In the genomic region with DNA sequence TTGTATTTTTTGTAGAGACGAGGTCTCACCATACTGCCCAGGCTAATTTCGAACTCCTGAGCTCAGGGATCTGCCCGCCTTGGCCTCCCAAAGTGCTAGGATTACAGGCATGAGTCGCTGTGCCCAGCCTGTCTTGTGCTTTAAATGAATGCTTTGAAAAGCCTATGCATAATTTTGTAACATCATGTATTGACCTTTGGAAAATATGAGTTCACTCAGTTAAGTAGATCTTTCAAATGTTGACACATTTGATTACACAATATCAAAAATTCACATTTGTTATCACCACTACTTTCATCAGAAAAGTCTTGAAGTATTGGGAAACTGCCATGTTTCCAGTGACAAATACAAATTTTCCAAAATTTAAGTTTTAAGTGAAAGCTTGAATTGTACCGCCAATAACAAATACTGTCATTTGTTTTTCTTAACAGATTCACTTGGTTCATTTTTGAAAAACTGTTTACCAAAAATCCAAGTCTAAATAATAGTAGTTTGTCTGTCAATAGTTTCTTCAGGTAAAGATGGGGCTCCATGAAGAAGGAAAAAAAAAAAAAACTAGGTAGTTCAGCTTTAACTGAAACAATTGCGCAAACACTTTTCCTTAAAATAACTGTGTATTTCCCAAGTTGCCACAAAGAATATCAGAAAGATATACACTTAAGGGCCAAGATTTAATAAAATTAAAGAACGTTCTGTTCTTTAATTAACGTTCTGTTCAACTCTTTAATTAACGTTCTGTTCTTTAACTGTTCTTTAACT, we compare ENCODE assay signal across 23 cellular contexts.
DNase-seq lines count a peak whose midpoint lies in the region; ATAC-seq, FAIRE-seq and TF ChIP-seq lines count a peak whose summit lies in the region.
"Had no signal": no experiment of that assay in that cellular context is flagged by ENCODE, and none has a peak within 500 bp of the region (broad histone marks: within the 10 kb centered on the region; RNA-seq: fewer than 3 reads in every experiment).

No MANE protein-coding gene starts in this region.

- intact Hi-C loops in right lobe of liver (cut with DNase I), result no loop called here

- H3K36me3 ChIP-seq in bronchial epithelial cell (ENCODE audit: control insufficient read depth, insufficient read depth, low read length), result no peaks in the 10 kb centered on the region
- H3K36me3 ChIP-seq in right lobe of liver, result no peaks in the 10 kb centered on the region
- H3K36me3 ChIP-seq in SJCRH30, result no peaks in the 10 kb centered on the region
- H3K36me3 ChIP-seq: esophagus squamous epithelium, gastroesophageal sphincter had no signal

- WGBS in right lobe of liver (ENCODE audit: insufficient coverage, low coverage, low lambda C conversion rate, missing lambda C conversion rate), result 57% methylated on average over 9 of the region's 9 CpGs

- H3K4me3 ChIP-seq in bronchial epithelial cell (ENCODE audit: low read depth, low read length) (no peak overlapping the region), right lobe of liver (no peak overlapping the region), SJCRH30 (no peak overlapping the region)
- H3K4me3 ChIP-seq: esophagus squamous epithelium, gastroesophageal sphincter had no signal

- no peak for FAIRE-seq in bronchial epithelial cell (lab: Jason Lieb, UNC)

- H3K4me1 ChIP-seq in right lobe of liver, result peaks cover 0 to 11% (median 0%) of the 10 kb centered on the region in 4 donors
- no peaks in the 10 kb centered on the region for H3K4me1 ChIP-seq in SJCRH30
- H3K4me1 ChIP-seq: esophagus squamous epithelium, gastroesophageal sphincter had no signal

- ATAC-seq in right lobe of liver, result peak; percentile 48 to 81 (median 78)
- no peak for ATAC-seq in HG02642 (IDR thresholded peaks at IDR 0.05; ENCODE audit: poor library complexity, unreplicated experiment)
- ATAC-seq in GM21515 (IDR thresholded peaks at IDR 0.05; ENCODE audit: unreplicated experiment), result no peak
- ATAC-seq: activated T-cell treated with anti-CD3 and anti-CD28 coated beads, Interleukin-2, amount 50 U/mL, for 72 hours; gastroesophageal sphincter; left colon had no signal

- TF ChIP-seq CTCF in bronchial epithelial cell (IDR thresholded peaks at IDR 0.05; ENCODE audit: insufficient read depth, low read length, severe bottlenecking) (no peak), right lobe of liver (IDR thresholded peaks at IDR 0.05) (no peak)

- TF ChIP-seq POLR2A in right lobe of liver (IDR thresholded peaks at IDR 0.05), result no peak

- peak; percentile 52 for DNase-seq in HCEC 1CT
- peak; percentile 19 for DNase-seq in MV-4-11 (lab: John Stamatoyannopoulos, UW)
- peak; percentile 36 for DNase-seq in bronchial epithelial cell (ENCODE audit: low read depth)
- DNase-seq in right lobe of liver, result no peak
- no peak for DNase-seq in SJCRH30
- no peak for DNase-seq in NCI-H446 (lab: John Stamatoyannopoulos, UW)
- DNase-seq: activated CD4-positive, alpha-beta T cell treated with anti-CD3 and anti-CD28 coated beads, Interleukin-2, amount 50 U/mL, for 4 hours; activated CD4-positive, CD25-positive, alpha-beta regulatory T cell; activated naive CD4-positive, alpha-beta T cell; activated T-cell treated with anti-CD3 and anti-CD28 coated beads, Interleukin-2, amount 50 U/mL, for 72 hours; CD4-positive, alpha-beta T cell; endodermal cell; esophagus squamous epithelium; hippocampal formation; left colon; naive B cell; NCI-H2081; NCI-H345; NCI-H774; SHP77 treated with DMSO at 0.1 percent for 48 hours had no signal

- no peaks in the 10 kb centered on the region for H3K27me3 ChIP-seq in bronchial epithelial cell (ENCODE audit: control insufficient read depth, insufficient read depth, low read length)
- no peaks in the 10 kb centered on the region for H3K27me3 ChIP-seq in right lobe of liver
- no peaks in the 10 kb centered on the region for H3K27me3 ChIP-seq in SJCRH30
- H3K27me3 ChIP-seq: esophagus squamous epithelium, gastroesophageal sphincter had no signal

- H3K9me3 ChIP-seq in right lobe of liver (no peaks in the 10 kb centered on the region), SJCRH30 (replicated peaks) (no peaks in the 10 kb centered on the region)
- H3K9me3 ChIP-seq: esophagus squamous epithelium, gastroesophageal sphincter had no signal

- peak overlapping the region in 2 of 3 donors; percentile 50 to 53 for H3K27ac ChIP-seq in right lobe of liver
- no peak overlapping the region for H3K27ac ChIP-seq in SJCRH30
- H3K27ac ChIP-seq: esophagus squamous epithelium, gastroesophageal sphincter had no signal

Comparison
In these comparisons a context has a peak if more than half of its experiments do, and no peak if none do; other contexts are left out.
1. DNase-seq: peak in HCEC 1CT (single experiment), MV-4-11 (single experiment) and bronchial epithelial cell (single experiment); none in right lobe of liver (0 of 3), SJCRH30 (0 of 2) and NCI-H446 (0 of 2).
2. ATAC-seq: peak in right lobe of liver (4 of 4); none in HG02642 (single experiment) and GM21515 (single experiment).